In genomic region chr11:357582-357981, GRCh38 we compare ENCODE assay signal across 18 cellular contexts. TPM values are rescaled to one million over a fixed set of nuclear protein-coding genes. Genes with fewer than 3 reads are reported as not detected.
"Had no signal": no experiment of that assay in that cellular context is flagged by ENCODE, and none has a peak within 500 bp of the region (broad histone marks: within the 10 kb centered on the region; RNA-seq: fewer than 3 reads in every experiment).

No MANE protein-coding gene starts in this region.

- H3K27ac Mint-ChIP-seq: naive thymus-derived CD8-positive, alpha-beta T cell; stimulated activated memory B cell treated with anti-CD40 and anti-IgM and Interleukin-4, amounts not matched to agents 10 μg/mL and 1 μg/mL and 100 μg/mL, for 72 hours; stimulated activated naive CD8-positive, alpha-beta T cell treated with anti-CD3 and anti-CD28 coated beads, Interleukin-15, amount 100 ng/mL, for 72 hours had no signal

- H3K27ac ChIP-seq: dorsolateral prefrontal cortex, gastrocnemius medialis, heart right ventricle, right atrium auricular region, testis, tibial nerve had no signal

- H3K36me3 Mint-ChIP-seq: naive thymus-derived CD8-positive, alpha-beta T cell; stimulated activated memory B cell treated with anti-CD40 and anti-IgM and Interleukin-4, amounts not matched to agents 10 μg/mL and 1 μg/mL and 100 μg/mL, for 72 hours had no signal

- H3K4me3 Mint-ChIP-seq: naive thymus-derived CD8-positive, alpha-beta T cell; stimulated activated memory B cell treated with anti-CD40 and anti-IgM and Interleukin-4, amounts not matched to agents 10 μg/mL and 1 μg/mL and 100 μg/mL, for 72 hours; stimulated activated naive CD8-positive, alpha-beta T cell treated with anti-CD3 and anti-CD28 coated beads, Interleukin-15, amount 100 ng/mL, for 72 hours had no signal

- H3K9me3 ChIP-seq: gastrocnemius medialis, right atrium auricular region, testis had no signal

- ATAC-seq: esophagus mucosa; gastrocnemius medialis; heart right ventricle; left lobe of liver; mucosa of descending colon; naive thymus-derived CD8-positive, alpha-beta T cell; stimulated activated memory B cell treated with anti-CD40 and anti-IgM and Interleukin-4, amounts not matched to agents 10 μg/mL and 1 μg/mL and 100 μg/mL, for 72 hours; stimulated activated naive CD8-positive, alpha-beta T cell treated with anti-CD3 and anti-CD28 coated beads, Interleukin-15, amount 100 ng/mL, for 72 hours had no signal

- H3K27me3 ChIP-seq: heart right ventricle, right atrium auricular region, testis had no signal

- H3K4me3 ChIP-seq: dorsolateral prefrontal cortex, gastrocnemius medialis, heart right ventricle, mucosa of descending colon, right atrium auricular region, smooth muscle cell, testis, tibial nerve had no signal

- H3K36me3 ChIP-seq: gastrocnemius medialis, heart right ventricle, right atrium auricular region, tibial nerve had no signal

- DNase-seq: cortex of kidney; effector CD8-positive, alpha-beta T cell; gastrocnemius medialis; heart right ventricle; hypothalamus; naive thymus-derived CD8-positive, alpha-beta T cell; stimulated activated CD4-positive, alpha-beta T cell treated with anti-CD3 and anti-CD28 coated beads, Interleukin-4, amount 100 ng/mL, for 24 hours; testis had no signal

- H3K4me2 ChIP-seq: smooth muscle cell had no signal

- H3K27me3 Mint-ChIP-seq: naive thymus-derived CD8-positive, alpha-beta T cell; stimulated activated naive CD8-positive, alpha-beta T cell treated with anti-CD3 and anti-CD28 coated beads, Interleukin-15, amount 100 ng/mL, for 72 hours had no signal

RNA-seq across cellular contexts. Expression of gene B4GALNT4, which starts 11.7 kb away (rescaled TPM):
- total RNA-seq: gastrocnemius medialis had no signal

RNA-seq across cellular contexts. Expression of gene PKP3, which starts 36.4 kb away (rescaled TPM):
- polyA plus RNA-seq: neural cell had no signal

RNA-seq across cellular contexts. Expression of gene IFITM3, which starts 36.9 kb away (rescaled TPM):
- polyA plus RNA-seq: neural cell had no signal

RNA-seq across cellular contexts. Expression of gene IFITM2, which starts 50.0 kb away (rescaled TPM):
- polyA plus RNA-seq: neural cell had no signal
